In genomic region chr12:130263996-130264395, GRCh38 we compare ENCODE assay signal across 6 cellular contexts.
"Had no signal": no experiment of that assay in that cellular context is flagged by ENCODE, and none has a peak within 500 bp of the region (broad histone marks: within the 10 kb centered on the region; RNA-seq: fewer than 3 reads in every experiment).

No MANE protein-coding gene starts in this region.

- H3K4me2 ChIP-seq: KMS-11 had no signal

- FAIRE-seq: HTR-8/SVneo had no signal

- DNase-seq: IMR-90, KBM-7, KG1 had no signal

- H3K9ac ChIP-seq: KMS-11 had no signal

- H3K27ac ChIP-seq: HL-60, KMS-11 had no signal
